In genomic region chr4:149296084-149296483, GRCh38 we compare ENCODE assay signal across 23 cellular contexts.
"Had no signal": no experiment of that assay in that cellular context is flagged by ENCODE, and none has a peak within 500 bp of the region (broad histone marks: within the 10 kb centered on the region; RNA-seq: fewer than 3 reads in every experiment).

No MANE protein-coding gene starts in this region.

- H3K4me3 Mint-ChIP-seq: natural killer cell; neural progenitor cell; stimulated activated naive CD8-positive, alpha-beta T cell treated with anti-CD3 and anti-CD28 coated beads, Interleukin-15, amount 100 ng/mL, for 72 hours had no signal

- H3K36me3 Mint-ChIP-seq: natural killer cell, neural progenitor cell had no signal

- DNase-seq: central memory CD4-positive, alpha-beta T cell; dorsolateral prefrontal cortex; effector CD4-positive, alpha-beta T cell; foreskin keratinocyte; heart left ventricle; hippocampal formation; islet precursor cell; left ventricle myocardium superior; lower lobe of right lung; natural killer cell; psoas muscle; retina; small intestine; stimulated activated CD4-positive, alpha-beta T cell treated with anti-CD3 and anti-CD28 coated beads, Interleukin-15, amount 100 ng/mL, for 24 hours; stimulated activated CD4-positive, alpha-beta T cell treated with anti-CD3 and anti-CD28 coated beads, Interleukin-2, amount 100 ng/mL, for 48 hours; stimulated activated naive CD4-positive, alpha-beta T cell; stimulated activated naive CD8-positive, alpha-beta T cell treated with anti-CD3 and anti-CD28 coated beads, Interleukin-15, amount 100 ng/mL, for 72 hours; upper lobe of left lung; uterus had no signal

- H3K4me2 ChIP-seq: neural progenitor cell had no signal

- H3K9me3 Mint-ChIP-seq: neural progenitor cell; stimulated activated naive CD8-positive, alpha-beta T cell treated with anti-CD3 and anti-CD28 coated beads, Interleukin-15, amount 100 ng/mL, for 72 hours had no signal

- H3K9ac ChIP-seq: neural progenitor cell had no signal

- H3K27ac ChIP-seq: dorsolateral prefrontal cortex, foreskin keratinocyte, gastroesophageal sphincter, lower lobe of right lung, neural progenitor cell, psoas muscle, suprapubic skin, upper lobe of left lung, uterus had no signal

- H3K36me3 ChIP-seq: gastroesophageal sphincter, heart left ventricle, lower lobe of right lung, neural progenitor cell, suprapubic skin, upper lobe of left lung, uterus had no signal

- H3K27me3 ChIP-seq: foreskin keratinocyte, gastroesophageal sphincter, heart left ventricle, neural progenitor cell, suprapubic skin, upper lobe of left lung, uterus had no signal

- H3K9me3 ChIP-seq: gastroesophageal sphincter, heart left ventricle, lower lobe of right lung, psoas muscle, suprapubic skin, upper lobe of left lung, uterus had no signal

- H2AFZ ChIP-seq: neural progenitor cell had no signal

- H3K27ac Mint-ChIP-seq: natural killer cell; neural progenitor cell; stimulated activated naive CD8-positive, alpha-beta T cell treated with anti-CD3 and anti-CD28 coated beads, Interleukin-15, amount 100 ng/mL, for 72 hours had no signal

- H3K4me1 Mint-ChIP-seq: natural killer cell; stimulated activated naive CD8-positive, alpha-beta T cell treated with anti-CD3 and anti-CD28 coated beads, Interleukin-15, amount 100 ng/mL, for 72 hours had no signal

- H3K4me3 ChIP-seq: dorsolateral prefrontal cortex, gastroesophageal sphincter, heart left ventricle, lower lobe of right lung, neural progenitor cell, psoas muscle, suprapubic skin, upper lobe of left lung, uterus had no signal

- H3K4me1 ChIP-seq: foreskin keratinocyte, lower lobe of right lung, neural progenitor cell, psoas muscle, suprapubic skin, uterus had no signal

- ATAC-seq: esophagus mucosa; foreskin keratinocyte; gastroesophageal sphincter; heart left ventricle; left ventricle myocardium superior; lower lobe of right lung; natural killer cell; psoas muscle; stimulated activated naive CD8-positive, alpha-beta T cell treated with anti-CD3 and anti-CD28 coated beads, Interleukin-15, amount 100 ng/mL, for 72 hours had no signal
